Comparison of ENCODE assay signal across 32 cellular contexts in the genomic region with DNA sequence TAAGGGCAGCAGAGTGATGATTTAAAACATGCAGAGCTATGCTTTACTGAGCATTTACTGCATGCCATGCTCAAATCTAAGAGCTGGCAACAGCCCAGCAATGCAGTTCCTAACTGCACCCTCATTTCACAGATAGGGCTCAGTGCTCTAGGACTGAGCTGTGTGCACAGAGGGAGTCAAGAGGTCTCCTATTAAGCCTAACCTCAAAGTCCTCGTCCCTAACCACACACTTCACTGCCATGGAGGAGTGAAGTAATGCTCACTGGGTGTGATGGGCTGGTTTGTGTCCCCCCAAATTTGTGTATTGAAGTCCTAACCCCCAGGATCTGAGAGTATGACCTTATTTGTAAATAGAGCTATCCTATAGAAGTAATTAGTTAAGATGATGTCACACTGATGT. TPM values are rescaled to one million over a fixed set of nuclear protein-coding genes. Genes with fewer than 3 reads are reported as not detected.
"Had no signal": no experiment of that assay in that cellular context is flagged by ENCODE, and none has a peak within 500 bp of the region (broad histone marks: within the 10 kb centered on the region; RNA-seq: fewer than 3 reads in every experiment).

No MANE protein-coding gene starts in this region.

- H3K27me3 ChIP-seq: right lobe of liver, testis, uterus had no signal

- H3K4me3 Mint-ChIP-seq: naive thymus-derived CD4-positive, alpha-beta T cell; natural killer cell; nephron; neural progenitor cell; stimulated activated effector memory CD8-positive, alpha-beta T cell treated with anti-CD3 and anti-CD28 coated beads, Interleukin-12 subunit alpha, Interleukin-12 subunit beta, amount 100 ng/mL, for 72 hours; stimulated activated naive CD8-positive, alpha-beta T cell treated with anti-CD3 and anti-CD28 coated beads, Interleukin-15, amount 100 ng/mL, for 72 hours; type B pancreatic cell had no signal

- H2AFZ ChIP-seq: neural progenitor cell, parathyroid adenoma had no signal

- H3K4me1 Mint-ChIP-seq: naive thymus-derived CD4-positive, alpha-beta T cell; natural killer cell; nephron; neural progenitor cell; stimulated activated effector memory CD8-positive, alpha-beta T cell treated with anti-CD3 and anti-CD28 coated beads, Interleukin-12 subunit alpha, Interleukin-12 subunit beta, amount 100 ng/mL, for 72 hours; stimulated activated naive CD8-positive, alpha-beta T cell treated with anti-CD3 and anti-CD28 coated beads, Interleukin-15, amount 100 ng/mL, for 72 hours had no signal

- H3K9me3 ChIP-seq: psoas muscle, right lobe of liver, sigmoid colon, suprapubic skin, testis, transverse colon, upper lobe of right lung, uterus had no signal

- H3K27ac ChIP-seq: neural progenitor cell, parathyroid adenoma, psoas muscle, right lobe of liver, sigmoid colon, suprapubic skin, testis, tibial artery, transverse colon, upper lobe of right lung, uterus had no signal

- DNase-seq: naive thymus-derived CD4-positive, alpha-beta T cell; natural killer cell; occipital lobe; posterior cingulate gyrus; psoas muscle; right cardiac atrium; right lobe of liver; sigmoid colon; small intestine; stimulated activated CD4-positive, alpha-beta T cell treated with anti-CD3 and anti-CD28 coated beads, Interleukin-15, amount 100 ng/mL, for 24 hours; stimulated activated CD4-positive, alpha-beta T cell treated with anti-CD3 and anti-CD28 coated beads, Interleukin-2, amount 100 ng/mL, for 24 hours; stimulated activated CD4-positive, alpha-beta T cell treated with anti-CD3 and anti-CD28 coated beads, Interleukin-2, amount 100 ng/mL, for 48 hours; stimulated activated CD4-positive, alpha-beta T cell treated with anti-CD3 and anti-CD28 coated beads, Interleukin-4, amount 100 ng/mL, for 24 hours; stimulated activated naive CD4-positive, alpha-beta T cell; stimulated activated naive CD8-positive, alpha-beta T cell treated with anti-CD3 and anti-CD28 coated beads, Interleukin-15, amount 100 ng/mL, for 72 hours; stimulated activated naive CD8-positive, alpha-beta T cell treated with anti-CD3 and anti-CD28 coated beads, Interleukin-15, Interleukin-2, amounts not matched to agents 100 U/mL and 50 U/mL, for 24 hours; substantia nigra; testis; tibial artery; transverse colon; upper lobe of right lung; uterus had no signal

- H3K27ac Mint-ChIP-seq: naive thymus-derived CD4-positive, alpha-beta T cell; natural killer cell; nephron; neural progenitor cell; progenitor cell of endocrine pancreas; stimulated activated effector memory CD8-positive, alpha-beta T cell treated with anti-CD3 and anti-CD28 coated beads, Interleukin-12 subunit alpha, Interleukin-12 subunit beta, amount 100 ng/mL, for 72 hours; stimulated activated naive CD8-positive, alpha-beta T cell treated with anti-CD3 and anti-CD28 coated beads, Interleukin-15, amount 100 ng/mL, for 72 hours; type B pancreatic cell had no signal

- H3K36me3 Mint-ChIP-seq: natural killer cell; neural progenitor cell; stimulated activated effector memory CD8-positive, alpha-beta T cell treated with anti-CD3 and anti-CD28 coated beads, Interleukin-12 subunit alpha, Interleukin-12 subunit beta, amount 100 ng/mL, for 72 hours; type B pancreatic cell had no signal

- ATAC-seq: naive thymus-derived CD4-positive, alpha-beta T cell; natural killer cell; psoas muscle; right cardiac atrium; right lobe of liver; stimulated activated effector memory CD8-positive, alpha-beta T cell treated with anti-CD3 and anti-CD28 coated beads, Interleukin-12 subunit alpha, Interleukin-12 subunit beta, amount 100 ng/mL, for 72 hours; stimulated activated naive CD8-positive, alpha-beta T cell treated with anti-CD3 and anti-CD28 coated beads, Interleukin-15, amount 100 ng/mL, for 72 hours; stimulated activated naive CD8-positive, alpha-beta T cell treated with anti-CD3 and anti-CD28 coated beads, Interleukin-15, Interleukin-2, amounts not matched to agents 100 U/mL and 50 U/mL, for 24 hours; upper lobe of right lung had no signal

- H3K9me3 Mint-ChIP-seq: natural killer cell; neural progenitor cell; stimulated activated effector memory CD8-positive, alpha-beta T cell treated with anti-CD3 and anti-CD28 coated beads, Interleukin-12 subunit alpha, Interleukin-12 subunit beta, amount 100 ng/mL, for 72 hours; stimulated activated naive CD8-positive, alpha-beta T cell treated with anti-CD3 and anti-CD28 coated beads, Interleukin-15, amount 100 ng/mL, for 72 hours; type B pancreatic cell had no signal

- H3K4me1 ChIP-seq: parathyroid adenoma, psoas muscle, right lobe of liver, sigmoid colon, suprapubic skin, testis, tibial artery, transverse colon, upper lobe of right lung, uterus had no signal

- H3K4me3 ChIP-seq: neural progenitor cell, psoas muscle, right lobe of liver, sigmoid colon, suprapubic skin, testis, tibial artery, transverse colon, upper lobe of right lung, uterus had no signal

- H3K79me2 ChIP-seq: parathyroid adenoma had no signal

- H3K36me3 ChIP-seq: neural progenitor cell, right lobe of liver, sigmoid colon, suprapubic skin, tibial artery, transverse colon, upper lobe of right lung, uterus had no signal

RNA-seq across cellular contexts. Expression of a gene that starts 25.9 kb away (rescaled TPM):
- total RNA-seq: natural killer cell, occipital lobe, psoas muscle, renal cortical epithelial cell, right cardiac atrium, right lobe of liver, sigmoid colon, skeletal muscle tissue, suprapubic skin, transverse colon, upper lobe of right lung, urinary bladder had no signal
